8 cellular contexts compared by ENCODE assay signal in the genomic region with DNA sequence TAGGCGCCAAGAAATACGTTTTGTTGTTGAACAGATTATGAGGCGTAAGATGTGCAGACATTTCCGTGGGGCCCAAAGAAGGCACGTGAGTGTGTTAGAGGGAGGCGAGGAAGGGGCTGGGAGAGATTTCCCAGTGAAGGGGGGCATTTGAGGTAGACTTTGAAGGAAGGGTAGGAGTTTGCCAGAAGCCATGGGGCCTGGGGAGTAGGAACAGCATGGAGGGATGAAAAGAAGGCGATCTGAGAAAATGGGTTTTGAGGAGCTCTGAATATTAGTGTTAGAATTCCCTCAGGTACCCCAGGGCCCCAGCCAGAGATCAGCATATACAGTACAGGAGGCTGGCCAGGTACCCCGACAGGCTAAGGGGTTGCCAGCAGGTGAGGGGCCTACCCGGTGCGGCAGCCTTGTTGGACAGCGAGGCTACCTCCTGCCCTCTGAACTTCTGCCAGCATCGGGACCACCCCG. TPM values are rescaled to one million over a fixed set of nuclear protein-coding genes. Genes with fewer than 3 reads are reported as not detected.
A peak's percentile ranks its signal among the peaks of the same experiment; 100 is the strongest.
DNase-seq lines count a peak whose midpoint lies in the region; ATAC-seq and TF ChIP-seq lines count a peak whose summit lies in the region.

No MANE protein-coding gene starts in this region.

- H3K4me1 ChIP-seq in heart left ventricle (peaks cover 14 to 70% (median 49%) of the 10 kb centered on the region in 12 donors), lower lobe of right lung (peaks cover 43% of the 10 kb centered on the region), upper lobe of left lung (peaks cover 26 to 35% (median 32%) of the 10 kb centered on the region in 4 donors)

- WGBS in heart left ventricle, 4 donors = 28 to 39% (median 32%) methylated on average over 10 to 13 of the region's 13 CpGs
- WGBS in upper lobe of left lung, 2 donors = 37 to 56% methylated on average over 8 to 13 of the region's 13 CpGs

- TF ChIP-seq CTCF in heart left ventricle (IDR thresholded peaks at IDR 0.05) = no peak
- no peak for TF ChIP-seq CTCF in lower lobe of right lung (IDR thresholded peaks at IDR 0.05)
- peak in 1 of 6 experiments; percentile 8 for TF ChIP-seq CTCF in upper lobe of left lung (IDR thresholded peaks at IDR 0.05)

- intact Hi-C loops in heart left ventricle (cut with DNase I) (loop anchor here in 7 of 10 donors (1.0 to 10.0 kb wide), 6 partner anchors 17 to 104 kb away; a partner anchor contains a TSS), cardiac septum (cut with DNase I) (loop anchor here (1.0 to 2.0 kb wide), 2 partner anchors 19 to 37 kb away; a partner anchor contains a TSS), lower lobe of right lung (cut with DNase I) (no loop called here)

- peak overlapping the region; percentile 76 to 100 (median 96) for H3K4me3 ChIP-seq in heart left ventricle
- peak overlapping the region; percentile 99 for H3K4me3 ChIP-seq in lower lobe of right lung
- H3K4me3 ChIP-seq in upper lobe of left lung = peak overlapping the region in 3 of 4 donors; percentile 84 to 100 (median 88)

- H3K9me3 ChIP-seq in heart left ventricle = no peaks in the 10 kb centered on the region
- no peaks in the 10 kb centered on the region for H3K9me3 ChIP-seq in lower lobe of right lung
- H3K9me3 ChIP-seq in upper lobe of left lung = no peaks in the 10 kb centered on the region

- no peaks in the 10 kb centered on the region for H3K27me3 ChIP-seq in heart left ventricle
- H3K27me3 ChIP-seq in lower lobe of right lung (ENCODE audit: low read depth) = no peaks in the 10 kb centered on the region
- no peaks in the 10 kb centered on the region for H3K27me3 ChIP-seq in upper lobe of left lung

- no peak for DNase-seq in heart left ventricle
- no peak for DNase-seq in cardiac septum (ENCODE audit: low spot score)
- no peak for DNase-seq in lower lobe of right lung
- DNase-seq in upper lobe of left lung = no peak
- no peak for DNase-seq in NCI-H187 treated with DMSO at 0.1 percent for 48 hours (lab: John Stamatoyannopoulos, UW)

- H3K27ac ChIP-seq in heart left ventricle (peak overlapping the region; percentile 54 to 96 (median 92)), angular gyrus (ENCODE audit: low read depth, low read length) (peak overlapping the region; percentile 94), lower lobe of right lung (peak overlapping the region; percentile 84), upper lobe of left lung (peak overlapping the region; percentile 70 to 89 (median 84))

- H3K36me3 ChIP-seq in heart left ventricle (peaks cover 5 to 30% (median 28%) of the 10 kb centered on the region in 9 donors), lower lobe of right lung (peaks cover 28% of the 10 kb centered on the region), upper lobe of left lung (peaks cover 14 to 28% (median 24%) of the 10 kb centered on the region in 4 donors)

- TF ChIP-seq EP300 in upper lobe of left lung (IDR thresholded peaks at IDR 0.05) = no peak

- ATAC-seq in heart left ventricle (no peak), lower lobe of right lung (no peak), upper lobe of left lung (ENCODE audit: low FRiP score in 2 of 2) (no peak), HG02588 (IDR thresholded peaks at IDR 0.05; ENCODE audit: unreplicated experiment) (no peak)
- ATAC-seq in activated CD4-positive, CD25-positive, alpha-beta regulatory T cell treated with anti-CD3 and anti-CD28 coated beads, Interleukin-2, amount 50 U/mL, for 24 hours = no peak

- TF ChIP-seq POLR2A in heart left ventricle (IDR thresholded peaks at IDR 0.05) (peak in 1 of 2 donors; percentile 63), upper lobe of left lung (IDR thresholded peaks at IDR 0.05) (no peak)

RNA-seq across cellular contexts. Expression of a gene that starts 0.4 kb away (rescaled TPM):
- total RNA-seq in heart left ventricle (10 to 100 TPM; 15.4 to 25.2 (median 18.7) TPM), cardiac septum (19.4 TPM), lower lobe of right lung (27.7 TPM), upper lobe of left lung (10 to 100 TPM; 10.5 to 35.3 (median 25.6) TPM)
- 10 to 100 TPM in 1 of 2 donors, 1 to 10 TPM in 1; 6.5 to 22.3 TPM for polyA plus RNA-seq in heart left ventricle

RNA-seq across cellular contexts. Expression of a gene that starts 18.7 kb away (rescaled TPM):
- 100 to 1,000 TPM; 117 to 322 (median 168) TPM for total RNA-seq in heart left ventricle
- polyA plus RNA-seq in heart left ventricle = 100 to 1,000 TPM; 378 to 458 TPM
- 177 TPM for total RNA-seq in cardiac septum
- total RNA-seq in lower lobe of right lung = 327 TPM
- 100 to 1,000 TPM; 255 to 402 (median 364) TPM for total RNA-seq in upper lobe of left lung

RNA-seq across cellular contexts. Expression of a gene that starts 30.9 kb away (rescaled TPM):
- total RNA-seq in heart left ventricle (100 to 1,000 TPM in 2 of 9 donors, 10 to 100 TPM in 7; 33.2 to 108 (median 44.5) TPM), cardiac septum (43.7 TPM), lower lobe of right lung (67.9 TPM), upper lobe of left lung (100 to 1,000 TPM in 4 of 6 donors, 10 to 100 TPM in 2; 71.2 to 168 (median 106) TPM)
- 100 to 1,000 TPM; 154 to 220 TPM for polyA plus RNA-seq in heart left ventricle

RNA-seq across cellular contexts. Expression of a gene that starts 44.9 kb away (rescaled TPM):
- total RNA-seq in heart left ventricle = 1 to 10 TPM; 3.4 to 9.9 (median 4.7) TPM
- 1 to 10 TPM; 2.2 to 2.6 TPM for polyA plus RNA-seq in heart left ventricle
- 24.1 TPM for total RNA-seq in cardiac septum
- 41.5 TPM for total RNA-seq in lower lobe of right lung
- total RNA-seq in upper lobe of left lung = 10 to 100 TPM in 5 of 6 donors, 1 to 10 TPM in 1; 5.2 to 45.0 (median 26.0) TPM
